Comparison of ENCODE assay signal across 15 cellular contexts in the genomic region with DNA sequence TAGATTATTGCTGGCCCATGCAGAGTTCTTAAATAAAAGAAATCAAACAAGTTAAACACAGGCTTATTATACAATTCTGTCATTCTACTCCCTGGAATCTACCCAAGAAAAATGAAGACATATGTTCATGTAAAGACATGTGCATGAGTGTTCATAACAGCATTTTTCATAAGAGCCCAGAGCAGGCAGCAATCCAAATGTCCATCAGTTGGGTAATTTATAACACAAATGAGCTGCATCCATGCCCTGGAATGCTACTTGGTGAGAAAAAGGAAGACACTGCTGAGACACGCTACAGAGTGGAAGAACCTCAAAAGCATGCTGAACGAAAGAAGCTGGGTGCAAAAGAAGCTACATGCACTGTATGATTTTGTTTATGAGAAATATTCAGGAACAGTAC.
DNase-seq lines count a peak whose midpoint lies in the region; ATAC-seq and TF ChIP-seq lines count a peak whose summit lies in the region.
"Had no signal": no experiment of that assay in that cellular context is flagged by ENCODE, and none has a peak within 500 bp of the region (broad histone marks: within the 10 kb centered on the region; RNA-seq: fewer than 3 reads in every experiment).

No MANE protein-coding gene starts in this region.

- H3K27me3 Mint-ChIP-seq in osteocyte (ENCODE audit: unreplicated experiment) = no peaks in the 10 kb centered on the region
- H3K27me3 Mint-ChIP-seq: B cell had no signal

- DNase-seq in RWPE2 (ENCODE audit: low spot score) = no peak
- peak; percentile 45 for DNase-seq in epithelial cell of esophagus (ENCODE audit: low read depth)
- DNase-seq in osteocyte (ENCODE audit: extremely low spot score, unreplicated experiment) = peak; percentile 4
- no peak for DNase-seq in ureter (ENCODE audit: low spot score)
- no peak for DNase-seq in pons (ENCODE audit: low spot score)
- DNase-seq in NCI-H82 treated with DMSO at 0.1 percent for 48 hours (lab: John Stamatoyannopoulos, UW; ENCODE audit: unreplicated experiment) = no peak
- DNase-seq: Calu3; CD8-positive, alpha-beta T cell; DMS79 treated with DMSO at 0.1 percent for 48 hours; HCEC 1CT had no signal

- H3K36me3 Mint-ChIP-seq in osteocyte (ENCODE audit: unreplicated experiment) = no peaks in the 10 kb centered on the region
- H3K36me3 Mint-ChIP-seq: CD8-positive, alpha-beta T cell had no signal

- H3K4me1 ChIP-seq in RWPE2 (ENCODE audit: insufficient read depth, poor library complexity, severe bottlenecking) = peaks cover 5% of the 10 kb centered on the region

- no peaks in the 10 kb centered on the region for H3K4me1 Mint-ChIP-seq in osteocyte (ENCODE audit: unreplicated experiment)
- H3K4me1 Mint-ChIP-seq: B cell, GM23338 had no signal

- H3K4me3 ChIP-seq in RWPE2 (ENCODE audit: severe bottlenecking) = no peak overlapping the region
- no peak overlapping the region for H3K4me3 ChIP-seq in epithelial cell of esophagus (ENCODE audit: low read length)
- H3K4me3 ChIP-seq: BLaER1 treated with 17β-estradiol and CSF1 and Interleukin-3, amounts not matched to agents 10 nM and 100 nM; GM12878; GM23338 had no signal

- peaks cover 6% of the 10 kb centered on the region for H3K9me3 ChIP-seq in RWPE2 (ENCODE audit: severe bottlenecking)

- ATAC-seq in RWPE2 (ENCODE audit: low read depth) (peak; percentile 71), GM21390 (IDR thresholded peaks at IDR 0.05; ENCODE audit: unreplicated experiment) (no peak)
- ATAC-seq: CD8-positive, alpha-beta T cell; GM12878; GM23338 had no signal

- H3K27ac Mint-ChIP-seq in osteocyte (ENCODE audit: unreplicated experiment) = no peak overlapping the region
- H3K27ac Mint-ChIP-seq: B cell; CD8-positive, alpha-beta T cell; GM23338 had no signal

- H3K36me3 ChIP-seq in RWPE2 (ENCODE audit: low read depth) = no peaks in the 10 kb centered on the region
- H3K36me3 ChIP-seq: BLaER1 treated with 17β-estradiol and CSF1 and Interleukin-3, amounts not matched to agents 10 nM and 100 nM had no signal

- H3K27me3 ChIP-seq in RWPE2 (ENCODE audit: insufficient read depth, poor library complexity, severe bottlenecking) = no peaks in the 10 kb centered on the region
- H3K27me3 ChIP-seq: BLaER1 treated with 17β-estradiol and CSF1 and Interleukin-3, amounts not matched to agents 10 nM and 100 nM had no signal

- no peak for TF ChIP-seq CTCF in RWPE2 (IDR thresholded peaks at IDR 0.05; ENCODE audit: poor library complexity, severe bottlenecking)
- TF ChIP-seq CTCF in epithelial cell of esophagus (IDR thresholded peaks at IDR 0.05; ENCODE audit: insufficient read depth, low read depth, low read length, missing control alignments) = no peak
- no peak for TF ChIP-seq CTCF in osteocyte (IDR thresholded peaks at IDR 0.05)

- H3K27ac ChIP-seq in RWPE2 (ENCODE audit: poor library complexity, severe bottlenecking) = peak overlapping the region; percentile 18
- H3K27ac ChIP-seq: BLaER1 treated with 17β-estradiol and CSF1 and Interleukin-3, amounts not matched to agents 10 nM and 100 nM had no signal

- peaks cover 37% of the 10 kb centered on the region for H3K9me3 Mint-ChIP-seq in osteocyte (ENCODE audit: unreplicated experiment)
- H3K9me3 Mint-ChIP-seq: CD8-positive, alpha-beta T cell had no signal

- H3K4me3 Mint-ChIP-seq in osteocyte (ENCODE audit: unreplicated experiment) = no peak overlapping the region
- H3K4me3 Mint-ChIP-seq: B cell; CD8-positive, alpha-beta T cell; GM23338 had no signal

Comparison
In these comparisons a context has a peak if more than half of its experiments do, and no peak if none do; other contexts are left out.
1. DNase-seq: peak in epithelial cell of esophagus (single experiment) and osteocyte (single experiment); none in RWPE2 (single experiment), ureter (single experiment), pons (single experiment) and NCI-H82 treated with DMSO at 0.1 percent for 48 hours (single experiment).